In genomic region chr21:25734654-25735220, GRCh38 we compare ENCODE assay signal across 8 cellular contexts. TPM values are rescaled to one million over a fixed set of nuclear protein-coding genes. Genes with fewer than 3 reads are reported as not detected.
A peak's percentile ranks its signal among the peaks of the same experiment; 100 is the strongest.
DNase-seq lines count a peak whose midpoint lies in the region; ATAC-seq and TF ChIP-seq lines count a peak whose summit lies in the region.

Gene ATP5PF (minus strand): TSS chr21:25734904. CDS start chr21:25729794, 5,110 bp downstream.
Gene GABPA (plus strand): TSS chr21:25734972. CDS start chr21:25741599, 6,627 bp downstream.

- H4K20me1 ChIP-seq in DOHH2 (ENCODE audit: control insufficient read depth, insufficient read depth, low read depth, low read length) (0 out of 2 replicates have a peak, but pooled peaks cover 7% of the 10 kb centered on the region), GM23338 (replicated peaks; ENCODE audit: insufficient read depth) (peaks cover 6% of the 10 kb centered on the region; the same call in 1 of the 2 replicates), fibroblast of lung (ENCODE audit: control insufficient read depth, extremely low read depth, insufficient read depth, low read length) (no peaks in the 10 kb centered on the region)

- H3K27me3 Mint-ChIP-seq in GM23338 (ENCODE audit: insufficient read depth, low read depth, poor library complexity): peaks cover 11% of the 10 kb centered on the region
- peaks cover 0 to 4% (median 0%) of the 10 kb centered on the region in 5 donors for H3K27me3 Mint-ChIP-seq in naive thymus-derived CD4-positive, alpha-beta T cell
- no peaks in the 10 kb centered on the region for H3K27me3 Mint-ChIP-seq in stimulated activated naive B cell treated with anti-CD40 and anti-IgM and Interleukin-4, amounts not matched to agents 10 μg/mL and 1 μg/mL and 100 μg/mL, for 72 hours

- ATAC-seq in GM23338: peak; percentile 95
- peak; percentile 96 for ATAC-seq in naive thymus-derived CD4-positive, alpha-beta T cell
- ATAC-seq in stimulated activated naive B cell treated with anti-CD40 and anti-IgM and Interleukin-4, amounts not matched to agents 10 μg/mL and 1 μg/mL and 100 μg/mL, for 72 hours (replicated peaks): peak; percentile 93

- H3K4me3 ChIP-seq in DOHH2 (ENCODE audit: low read length) (peak within 1 kb of the TSS; percentile 98), GM23338 (peak within 1 kb of the TSS; percentile 97), fibroblast of lung (replicated peaks in 1 of 4; ENCODE audit: control extremely low read depth in 1 of 4, insufficient read depth in 1 of 4, low read depth in 3 of 4, low read length in 4 of 4) (peak within 1 kb of the TSS; percentile 63 to 99 (median 98))
- peak within 1 kb of the TSS; percentile 96 for H3K4me3 ChIP-seq in naive thymus-derived CD4-positive, alpha-beta T cell (ENCODE audit: low read length)

- H3K36me3 ChIP-seq in DOHH2 (ENCODE audit: control insufficient read depth, low read length) (peaks cover 51% of the 10 kb centered on the region), GM23338 (ENCODE audit: insufficient read depth) (peaks cover under 1% of the 10 kb centered on the region; the same call in 1 of the 2 replicates), fibroblast of lung (ENCODE audit: control insufficient read depth, insufficient read depth, low read length) (no peaks in the 10 kb centered on the region)
- peaks cover 0 to 8% (median under 1%) of the 10 kb centered on the region in 3 experiments for H3K36me3 ChIP-seq in naive thymus-derived CD4-positive, alpha-beta T cell (ENCODE audit: control insufficient read depth in 2 of 3, insufficient read depth in 3 of 3, low read length in 3 of 3)

- H2AFZ ChIP-seq in GM23338 (peak within 1 kb of the TSS; percentile 94; the same call in 1 of the 2 replicates), fibroblast of lung (ENCODE audit: low read length) (peak within 1 kb of the TSS; percentile 100)

- H3K27me3 ChIP-seq in DOHH2 (ENCODE audit: control insufficient read depth, low read length) (no peaks in the 10 kb centered on the region), GM23338 (ENCODE audit: insufficient read depth) (no peaks in the 10 kb centered on the region), fibroblast of lung (ENCODE audit: control insufficient read depth, insufficient read depth, low read length) (no peaks in the 10 kb centered on the region)
- H3K27me3 ChIP-seq in naive thymus-derived CD4-positive, alpha-beta T cell (ENCODE audit: control insufficient read depth in 2 of 2, insufficient read depth in 2 of 2, low read length in 2 of 2): no peaks in the 10 kb centered on the region

- peak within 1 kb of the TSS; percentile 98 for H3K9ac ChIP-seq in fibroblast of lung (ENCODE audit: insufficient read depth, low read length)

- peak within 1 kb of the TSS; percentile 95 for H3K27ac ChIP-seq in DOHH2 (ENCODE audit: low read depth, low read length)
- H3K27ac ChIP-seq in GM23338 (ENCODE audit: low read depth): peak within 1 kb of the TSS; percentile 100
- peak within 1 kb of the TSS; percentile 99 for H3K27ac ChIP-seq in fibroblast of lung (ENCODE audit: insufficient read depth, low read length)
- peak within 1 kb of the TSS; percentile 88 for H3K27ac ChIP-seq in naive thymus-derived CD4-positive, alpha-beta T cell (ENCODE audit: low read depth, low read length)

- peak; percentile 99 for DNase-seq in GM23338 (ENCODE audit: low spot score)
- DNase-seq in LHCN-M2 (ENCODE audit: low read depth): peak; percentile 99
- peak; percentile 99 for DNase-seq in RPMI8226
- DNase-seq in activated T-helper 1 cell treated with anti-CD3 and anti-CD28 coated beads, Interleukin-2, amount 50 U/mL, for 16 hours (ENCODE audit: low read depth in 1 of 2, low spot score in 1 of 2): peak; percentile 96 to 97
- DNase-seq in fibroblast of lung (ENCODE audit: low read depth in 2 of 2): peak; percentile 99
- DNase-seq in naive thymus-derived CD4-positive, alpha-beta T cell: peak; percentile 95 to 99 (median 97)
- peak; percentile 96 for DNase-seq in stimulated activated naive B cell treated with anti-CD40 and anti-IgM and Interleukin-4, amounts not matched to agents 10 μg/mL and 1 μg/mL and 100 μg/mL, for 72 hours

- peaks cover 5% of the 10 kb centered on the region; the same call in 2 of the 3 replicates for H3K36me3 Mint-ChIP-seq in GM23338 (ENCODE audit: low read depth)
- peaks cover 0 to 16% (median 4%) of the 10 kb centered on the region in 5 donors for H3K36me3 Mint-ChIP-seq in naive thymus-derived CD4-positive, alpha-beta T cell
- peaks cover 15 to 26% of the 10 kb centered on the region in 2 donors for H3K36me3 Mint-ChIP-seq in stimulated activated naive B cell treated with anti-CD40 and anti-IgM and Interleukin-4, amounts not matched to agents 10 μg/mL and 1 μg/mL and 100 μg/mL, for 72 hours

- peak within 1 kb of the TSS; percentile 98 for H3K4me3 Mint-ChIP-seq in GM23338
- peak within 1 kb of the TSS; percentile 98 to 100 (median 100) for H3K4me3 Mint-ChIP-seq in naive thymus-derived CD4-positive, alpha-beta T cell
- peak within 1 kb of the TSS; percentile 97 to 100 for H3K4me3 Mint-ChIP-seq in stimulated activated naive B cell treated with anti-CD40 and anti-IgM and Interleukin-4, amounts not matched to agents 10 μg/mL and 1 μg/mL and 100 μg/mL, for 72 hours

- H3K4me1 Mint-ChIP-seq in GM23338: peaks cover 16% of the 10 kb centered on the region
- H3K4me1 Mint-ChIP-seq in naive thymus-derived CD4-positive, alpha-beta T cell: peaks cover 37 to 78% (median 62%) of the 10 kb centered on the region in 7 donors
- H3K4me1 Mint-ChIP-seq in stimulated activated naive B cell treated with anti-CD40 and anti-IgM and Interleukin-4, amounts not matched to agents 10 μg/mL and 1 μg/mL and 100 μg/mL, for 72 hours: peaks cover 30 to 55% of the 10 kb centered on the region in 2 donors

- peak within 1 kb of the TSS; percentile 100 for H3K27ac Mint-ChIP-seq in GM23338
- peak within 1 kb of the TSS; percentile 98 to 100 (median 100) for H3K27ac Mint-ChIP-seq in naive thymus-derived CD4-positive, alpha-beta T cell
- H3K27ac Mint-ChIP-seq in stimulated activated naive B cell treated with anti-CD40 and anti-IgM and Interleukin-4, amounts not matched to agents 10 μg/mL and 1 μg/mL and 100 μg/mL, for 72 hours: peak within 1 kb of the TSS; percentile 100

- no peak for TF ChIP-seq CTCF in DOHH2 (IDR thresholded peaks at IDR 0.05; ENCODE audit: low read depth, low read length, poor library complexity, severe bottlenecking)
- no peak for TF ChIP-seq CTCF in GM23338 (conservative IDR thresholded peaks at IDR 0.05; ENCODE audit: low read depth in 2 of 2)
- TF ChIP-seq CTCF in fibroblast of lung (conservative IDR thresholded peaks at IDR 0.05 in 1 of 2, IDR thresholded peaks at IDR 0.05 in 1 of 2; ENCODE audit: low read depth in 1 of 2, low read length in 2 of 2): no peak

- H3F3A ChIP-seq in DOHH2 (ENCODE audit: control insufficient read depth, insufficient read depth) (peaks cover 6% of the 10 kb centered on the region; the same call in 1 of the 2 replicates), GM23338 (replicated peaks; ENCODE audit: low read depth) (no peaks in the 10 kb centered on the region)

- H3K4me2 ChIP-seq in DOHH2 (ENCODE audit: low read length) (peak within 1 kb of the TSS; percentile 84), GM23338 (peak within 1 kb of the TSS; percentile 96), fibroblast of lung (ENCODE audit: extremely low read depth, insufficient read depth, low read length) (peak within 1 kb of the TSS; percentile 90)

- no peaks in the 10 kb centered on the region; the same call in 2 of the 3 replicates for H3K9me3 Mint-ChIP-seq in GM23338
- H3K9me3 Mint-ChIP-seq in naive thymus-derived CD4-positive, alpha-beta T cell: peaks cover 0 to 9% (median 0%) of the 10 kb centered on the region in 11 donors
- H3K9me3 Mint-ChIP-seq in stimulated activated naive B cell treated with anti-CD40 and anti-IgM and Interleukin-4, amounts not matched to agents 10 μg/mL and 1 μg/mL and 100 μg/mL, for 72 hours: no peaks in the 10 kb centered on the region

- peaks cover 93% of the 10 kb centered on the region for H3K79me2 ChIP-seq in DOHH2 (ENCODE audit: control insufficient read depth, low read length)
- H3K79me2 ChIP-seq in GM23338 (replicated peaks; ENCODE audit: insufficient read depth): peaks cover 87% of the 10 kb centered on the region
- peaks cover 61% of the 10 kb centered on the region for H3K79me2 ChIP-seq in fibroblast of lung (ENCODE audit: control insufficient read depth, insufficient read depth, low read length)

- H3K4me1 ChIP-seq in DOHH2 (ENCODE audit: control insufficient read depth, low read length) (peaks cover 52% of the 10 kb centered on the region), GM23338 (ENCODE audit: insufficient read depth) (peaks cover 10% of the 10 kb centered on the region; the same call in 1 of the 2 replicates), fibroblast of lung (ENCODE audit: control insufficient read depth, extremely low read depth, insufficient read depth, low read length) (peaks cover 3% of the 10 kb centered on the region)
- H3K4me1 ChIP-seq in naive thymus-derived CD4-positive, alpha-beta T cell (ENCODE audit: control insufficient read depth in 2 of 2, insufficient read depth in 2 of 2, low read length in 2 of 2): peaks cover 0 to 13% of the 10 kb centered on the region in 2 donors

- CTCF ChIA-PET in naive thymus-derived CD4-positive, alpha-beta T cell (lab: Charles Lee): interaction anchor here (0.7 to 1.1 kb wide), 4 partner anchors 13 to 436 kb away, joined by 3 to 6 read pairs (median 4); no protein-coding TSS in a partner anchor

- POLR2A ChIA-PET in naive thymus-derived CD4-positive, alpha-beta T cell (lab: Charles Lee): interaction anchor here (0.9 to 1.7 kb wide), 8 partner anchors 10 to 436 kb away, joined by 3 to 17 read pairs (median 4); partner anchors contain the start of genes APP and MRPL39

- intact Hi-C loops in naive thymus-derived CD4-positive, alpha-beta T cell (cut with micrococcal nuclease): loop anchor here (1.0 to 5.0 kb wide), 14 partner anchors 22 to 436 kb away; partner anchors contain the start of genes APP (in 2 of the 2), MRPL39 (in 2 of the 2) and JAM2 (in 1 of the 2)

- H3K9me3 ChIP-seq in DOHH2 (ENCODE audit: control insufficient read depth, insufficient read depth, low read length): no peaks in the 10 kb centered on the region
- no peaks in the 10 kb centered on the region for H3K9me3 ChIP-seq in fibroblast of lung (ENCODE audit: control insufficient read depth, insufficient read depth, low read depth, low read length)
- no peaks in the 10 kb centered on the region for H3K9me3 ChIP-seq in naive thymus-derived CD4-positive, alpha-beta T cell (ENCODE audit: control insufficient read depth in 2 of 3, low read length in 3 of 3)

- H3K9me2 ChIP-seq in DOHH2 (replicated peaks; ENCODE audit: control insufficient read depth, low read length) (no peaks in the 10 kb centered on the region), GM23338 (ENCODE audit: insufficient read depth) (no peaks in the 10 kb centered on the region)

RNA-seq across cellular contexts. Expression of gene ATP5PF, which starts in this region (rescaled TPM):
- 127 and 154 TPM in 2 replicates for total RNA-seq in GM23338 (2014; rRNA removed; shearing (Covaris generic))
- polyA plus RNA-seq in GM23338 (2016; fragmentation: Nextera tagmentation; extraction: Ambion mirVana) (719 and 751 TPM in 2 replicates), fibroblast of lung (260 and 285 TPM in 2 replicates)
- total RNA-seq in LHCN-M2 (2014; rRNA removed) (106 and 114 TPM in 2 replicates), fibroblast of lung (40.3 and 46.6 TPM in 2 replicates)
- polyA plus RNA-seq in LHCN-M2 (2012): 266 TPM
- polyA plus RNA-seq in fibroblast of lung (2012): 262 and 271 TPM in 2 replicates
- polyA minus RNA-seq in fibroblast of lung (ENCODE audit: low replicate concordance): 4.6 and 5.0 TPM in 2 replicates
- 100 to 1,000 TPM in 1 of 5 experiments, 10 to 100 TPM in 4; 39.5 to 124 (median 58.6) TPM for total RNA-seq in naive thymus-derived CD4-positive, alpha-beta T cell
- polyA plus RNA-seq in naive thymus-derived CD4-positive, alpha-beta T cell: 100 to 1,000 TPM; 292 to 380 TPM

RNA-seq across cellular contexts. Expression of gene GABPA, which starts in this region (rescaled TPM):
- total RNA-seq in GM23338 (2014; rRNA removed; shearing (Covaris generic)): 28.6 and 30.1 TPM in 2 replicates
- polyA plus RNA-seq in GM23338 (2016; fragmentation: Nextera tagmentation; extraction: Ambion mirVana) (8.5 TPM in 2 replicates), fibroblast of lung (16.4 and 20.5 TPM in 2 replicates)
- total RNA-seq in LHCN-M2 (2014; rRNA removed) (21.9 and 25.5 TPM in 2 replicates), fibroblast of lung (28.6 and 29.5 TPM in 2 replicates)
- polyA plus RNA-seq in LHCN-M2 (2012): 4.8 TPM
- 9.7 and 11.9 TPM in 2 replicates for polyA plus RNA-seq in fibroblast of lung (2012)
- 0.74 and 1.8 TPM in 2 replicates for polyA minus RNA-seq in fibroblast of lung (ENCODE audit: low replicate concordance)
- total RNA-seq in naive thymus-derived CD4-positive, alpha-beta T cell: 10 to 100 TPM; 23.1 to 31.9 (median 29.4) TPM
- polyA plus RNA-seq in naive thymus-derived CD4-positive, alpha-beta T cell: 10 to 100 TPM; 21.7 to 22.0 TPM

Comparison
In these comparisons a context has a peak if more than half of its experiments do, and no peak if none do; other contexts are left out.
1. Peak in every context shown above with its lines: DNase-seq, ATAC-seq, H3K4me3 ChIP-seq and H3K27ac ChIP-seq.